Comparison of ENCODE assay signal across 1 cellular context in genomic region chr10:47453435-47454293, GRCh38.
TF ChIP-seq lines count a peak whose summit lies in the region.

No MANE protein-coding gene starts in this region.

TF ChIP-seq in IMR-90, 13 proteins besides CTCF, POLR2A, EP300 and RAD21 (continued from another document):
- TF ChIP-seq RCOR1 (IDR thresholded peaks at IDR 0.05; ENCODE audit: insufficient replicate concordance, low read length), result no peak
- TF ChIP-seq MAFK (IDR thresholded peaks at IDR 0.05; ENCODE audit: low read depth, low read length), result no peak
- TF ChIP-seq MAZ (IDR thresholded peaks at IDR 0.05; ENCODE audit: borderline replicate concordance, low read depth, low read length), result no peak
- TF ChIP-seq NFE2L2 (IDR thresholded peaks at IDR 0.05; ENCODE audit: low read depth, low read length), result no peak
